ENCODE assay signal across 13 cellular contexts in the genomic region with DNA sequence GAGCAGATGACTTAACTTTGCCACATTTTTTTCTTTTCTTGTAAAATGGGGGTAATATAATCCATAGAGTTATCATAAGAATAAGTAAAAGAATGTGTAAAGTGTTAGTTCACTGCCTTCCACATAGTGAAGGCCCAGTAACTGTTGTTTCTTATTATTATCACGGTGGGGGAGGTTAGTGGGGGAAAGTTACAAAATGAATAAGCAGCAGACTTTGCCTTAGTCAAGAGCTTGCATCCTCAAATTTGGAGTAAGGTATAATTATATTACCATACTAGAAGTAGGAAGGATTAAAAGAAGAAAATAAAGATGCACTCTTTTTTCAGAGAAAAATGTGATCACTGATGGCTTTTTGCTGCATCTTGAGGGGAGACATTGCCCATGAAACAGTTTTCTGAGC.
"Had no signal": no experiment of that assay in that cellular context is flagged by ENCODE, and none has a peak within 500 bp of the region (broad histone marks: within the 10 kb centered on the region; RNA-seq: fewer than 3 reads in every experiment).

No MANE protein-coding gene starts in this region.

- ATAC-seq: activated T-cell treated with anti-CD3 and anti-CD28 coated beads, Interleukin-2, amount 50 U/mL, for 4 hours; gastroesophageal sphincter; natural killer cell treated with Interleukin-12 subunit alpha and Interleukin-12 subunit beta and Interleukin-15 and Interleukin-18, amount 100 ng/mL, for 72 hours; stimulated activated naive CD8-positive, alpha-beta T cell treated with anti-CD3 and anti-CD28 coated beads, Interleukin-15, amount 100 ng/mL, for 72 hours had no signal

- H3K4me1 ChIP-seq: SJSA1 had no signal

- H3K27me3 ChIP-seq: gastroesophageal sphincter, SJSA1 had no signal

- H3K4me3 ChIP-seq: gastroesophageal sphincter, lung, SJSA1 had no signal

- H3K27ac ChIP-seq: SJSA1 had no signal

- H3K36me3 ChIP-seq: gastroesophageal sphincter, SJSA1 had no signal

- H3K9me3 ChIP-seq: gastroesophageal sphincter, SJSA1 had no signal

- DNase-seq: activated CD4-positive, alpha-beta memory T cell treated with anti-CD3 and anti-CD28 coated beads for 36 hours; activated effector memory CD4-positive, alpha-beta T cell treated with anti-CD3 and anti-CD28 coated beads, Interleukin-2, amount 50 U/mL, for 16 hours; activated T-cell treated with anti-CD3 and anti-CD28 coated beads, Interleukin-2, amount 50 U/mL, for 4 hours; cortex of kidney; effector memory CD4-positive, alpha-beta T cell; kidney glomerular epithelial cell; stimulated activated CD4-positive, alpha-beta T cell treated with anti-CD3 and anti-CD28 coated beads, Interleukin-4, amount 100 ng/mL, for 4 hours; stimulated activated naive CD8-positive, alpha-beta T cell treated with anti-CD3 and anti-CD28 coated beads, Interleukin-15, amount 100 ng/mL, for 72 hours; T-helper 9 cell had no signal
